In the genomic region with DNA sequence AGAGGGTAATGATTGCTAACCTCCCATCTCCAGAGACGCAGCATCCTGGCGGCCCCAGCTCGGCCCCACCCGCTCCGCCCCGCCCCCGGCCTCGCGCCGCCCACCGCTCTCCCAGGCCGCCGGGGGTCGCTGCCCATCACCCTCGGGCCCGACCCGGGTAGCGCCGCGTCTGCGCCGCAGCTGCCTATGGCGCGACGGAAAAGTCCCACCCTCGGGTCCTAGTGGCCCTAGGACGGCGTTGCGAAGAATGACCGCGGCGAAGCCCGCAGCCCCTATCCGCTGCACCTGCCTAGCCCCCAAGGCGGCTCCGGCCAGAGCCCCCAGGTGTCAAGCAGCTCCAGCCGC, we compare ENCODE assay signal across 8 cellular contexts. TPM values are rescaled to one million over a fixed set of nuclear protein-coding genes. Genes with fewer than 3 reads are reported as not detected.
DNase-seq lines count a peak whose midpoint lies in the region; ATAC-seq and TF ChIP-seq lines count a peak whose summit lies in the region.

No MANE protein-coding gene starts in this region.

- H3K4me2 ChIP-seq in SU-DHL-6 (ENCODE audit: low read depth, low read length, poor library complexity, severe bottlenecking): peak overlapping the region; percentile 94

- no peaks in the 10 kb centered on the region for H3K27me3 ChIP-seq in SU-DHL-6 (ENCODE audit: low read length)

- peaks cover 38% of the 10 kb centered on the region for H3K36me3 ChIP-seq in SU-DHL-6 (ENCODE audit: low read length)

- H3K4me3 ChIP-seq in Jurkat, Clone E6-1 (ENCODE audit: low read length): peak overlapping the region; percentile 86
- H3K4me3 ChIP-seq in SU-DHL-6 (ENCODE audit: insufficient read depth, low read length, poor library complexity, severe bottlenecking): peak overlapping the region; percentile 75
- H3K4me3 ChIP-seq in skin epidermis: peak overlapping the region; percentile 60 to 95 (median 88)

- ATAC-seq in GM21717 (IDR thresholded peaks at IDR 0.05; ENCODE audit: unreplicated experiment): peak; percentile 53

- TF ChIP-seq CTCF in SU-DHL-6 (IDR thresholded peaks at IDR 0.05; ENCODE audit: insufficient read depth, low read length, poor library complexity, severe bottlenecking): peak; percentile 33

- 0 out of 2 replicates have a peak, but pooled peaks cover 10% of the 10 kb centered on the region for H3F3A ChIP-seq in SU-DHL-6 (ENCODE audit: insufficient read depth)

- peaks cover 17% of the 10 kb centered on the region for H4K20me1 ChIP-seq in SU-DHL-6 (ENCODE audit: low read depth, low read length)

- peak overlapping the region; percentile 87 for H3K9ac ChIP-seq in SU-DHL-6 (ENCODE audit: low read length)

- H3K9me3 ChIP-seq in SU-DHL-6 (ENCODE audit: insufficient read depth, low read length): no peaks in the 10 kb centered on the region

- H3K9me2 ChIP-seq in SU-DHL-6 (replicated peaks; ENCODE audit: insufficient read depth, low read length): no peaks in the 10 kb centered on the region

- H3K27ac ChIP-seq in SU-DHL-6 (ENCODE audit: low read depth, low read length) (peak overlapping the region; percentile 76), skin epidermis (peak overlapping the region; percentile 92 to 100 (median 98))

- DNase-seq in GM03348 (ENCODE audit: low spot score) (peak; percentile 91), amniotic epithelial cell (ENCODE audit: low read depth) (peak; percentile 49), hepatic stellate cell (ENCODE audit: low spot score) (peak; percentile 67), hippocampal formation (lab: John Stamatoyannopoulos, UW) (no peak)
- peak; percentile 33 for DNase-seq in Jurkat, Clone E6-1 (ENCODE audit: low read depth, low spot score)

- peak overlapping the region; percentile 3 for H2AFZ ChIP-seq in SU-DHL-6 (ENCODE audit: low read depth, low read length, severe bottlenecking)

- H3K79me2 ChIP-seq in SU-DHL-6 (ENCODE audit: insufficient read depth, low read length): peaks cover 94% of the 10 kb centered on the region

RNA-seq across cellular contexts. Expression of gene CPSF7, which starts 0.5 kb away (rescaled TPM):
- 108 TPM for polyA plus RNA-seq in Jurkat, Clone E6-1 (2012; ENCODE audit: insufficient read depth, insufficient read length)

RNA-seq across cellular contexts. Expression of gene SDHAF2, which starts 0.6 kb away (rescaled TPM):
- polyA plus RNA-seq in Jurkat, Clone E6-1 (2012; ENCODE audit: insufficient read depth, insufficient read length): 70.4 TPM

RNA-seq across cellular contexts. Expression of gene TMEM216, which starts 36.9 kb away (rescaled TPM):
- 3.1 TPM for polyA plus RNA-seq in Jurkat, Clone E6-1 (2012; ENCODE audit: insufficient read depth, insufficient read length)

Comparison
In these comparisons a context has a peak if more than half of its experiments do, and no peak if none do; other contexts are left out.
1. DNase-seq: peak in GM03348 (single experiment), Jurkat, Clone E6-1 (single experiment), amniotic epithelial cell (single experiment) and hepatic stellate cell (single experiment); none in hippocampal formation (0 of 2).
2. Peak in every context shown above with its lines, with median percentiles within 50 percentile points of each other: H3K4me3 ChIP-seq.